ENCODE assay signal across 4 cellular contexts in the genomic region with DNA sequence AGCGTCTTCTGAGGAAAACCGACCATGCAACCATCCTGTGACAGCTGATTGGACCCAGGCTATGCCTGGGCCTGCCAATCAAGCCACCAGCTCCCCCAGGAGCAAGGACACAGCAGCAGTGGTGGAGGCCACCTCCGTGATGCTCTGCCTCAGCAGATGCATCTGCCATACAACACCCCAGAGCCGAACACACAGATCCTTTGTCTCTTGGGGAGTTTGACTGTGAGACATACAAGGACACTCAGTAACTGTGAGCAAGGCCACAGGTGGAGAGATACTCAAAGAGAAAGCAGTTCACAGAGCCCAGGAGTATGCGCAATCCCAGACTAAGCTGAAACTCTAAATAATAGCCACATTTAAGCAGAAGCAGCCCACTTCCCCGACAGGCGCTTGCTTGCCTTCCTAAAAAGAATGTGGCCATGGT.
TF ChIP-seq lines count a peak whose summit lies in the region.

No MANE protein-coding gene starts in this region.

TF ChIP-seq in SK-N-SH treated with all-trans-retinoic acid at 6 μM for 48 hours, 23 proteins besides CTCF, POLR2A, EP300 and RAD21 (continues in another document):
- TF ChIP-seq RARB (CRISPR knock-in tag; IDR thresholded peaks at IDR 0.05) (no peak), ZNF8 (CRISPR knock-in tag; IDR thresholded peaks at IDR 0.05) (no peak), ESRRG (CRISPR knock-in tag; IDR thresholded peaks at IDR 0.05) (no peak), ZFP3 (CRISPR knock-in tag; IDR thresholded peaks at IDR 0.05) (no peak), CSDC2 (CRISPR knock-in tag; IDR thresholded peaks at IDR 0.05) (no peak), ZC3H10 (CRISPR knock-in tag; IDR thresholded peaks at IDR 0.05) (no peak)
- TF ChIP-seq, protein P1, sequence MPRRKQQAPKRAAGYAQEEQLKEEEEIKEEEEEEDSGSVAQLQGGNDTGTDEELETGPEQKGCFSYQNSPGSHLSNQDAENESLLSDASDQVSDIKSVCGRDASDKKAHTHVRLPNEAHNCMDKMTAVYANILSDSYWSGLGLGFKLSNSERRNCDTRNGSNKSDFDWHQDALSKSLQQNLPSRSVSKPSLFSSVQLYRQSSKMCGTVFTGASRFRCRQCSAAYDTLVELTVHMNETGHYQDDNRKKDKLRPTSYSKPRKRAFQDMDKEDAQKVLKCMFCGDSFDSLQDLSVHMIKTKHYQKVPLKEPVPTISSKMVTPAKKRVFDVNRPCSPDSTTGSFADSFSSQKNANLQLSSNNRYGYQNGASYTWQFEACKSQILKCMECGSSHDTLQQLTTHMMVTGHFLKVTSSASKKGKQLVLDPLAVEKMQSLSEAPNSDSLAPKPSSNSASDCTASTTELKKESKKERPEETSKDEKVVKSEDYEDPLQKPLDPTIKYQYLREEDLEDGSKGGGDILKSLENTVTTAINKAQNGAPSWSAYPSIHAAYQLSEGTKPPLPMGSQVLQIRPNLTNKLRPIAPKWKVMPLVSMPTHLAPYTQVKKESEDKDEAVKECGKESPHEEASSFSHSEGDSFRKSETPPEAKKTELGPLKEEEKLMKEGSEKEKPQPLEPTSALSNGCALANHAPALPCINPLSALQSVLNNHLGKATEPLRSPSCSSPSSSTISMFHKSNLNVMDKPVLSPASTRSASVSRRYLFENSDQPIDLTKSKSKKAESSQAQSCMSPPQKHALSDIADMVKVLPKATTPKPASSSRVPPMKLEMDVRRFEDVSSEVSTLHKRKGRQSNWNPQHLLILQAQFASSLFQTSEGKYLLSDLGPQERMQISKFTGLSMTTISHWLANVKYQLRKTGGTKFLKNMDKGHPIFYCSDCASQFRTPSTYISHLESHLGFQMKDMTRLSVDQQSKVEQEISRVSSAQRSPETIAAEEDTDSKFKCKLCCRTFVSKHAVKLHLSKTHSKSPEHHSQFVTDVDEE (CRISPR knock-in tag; IDR thresholded peaks at IDR 0.05) = no peak
- TF ChIP-seq, protein P2, sequence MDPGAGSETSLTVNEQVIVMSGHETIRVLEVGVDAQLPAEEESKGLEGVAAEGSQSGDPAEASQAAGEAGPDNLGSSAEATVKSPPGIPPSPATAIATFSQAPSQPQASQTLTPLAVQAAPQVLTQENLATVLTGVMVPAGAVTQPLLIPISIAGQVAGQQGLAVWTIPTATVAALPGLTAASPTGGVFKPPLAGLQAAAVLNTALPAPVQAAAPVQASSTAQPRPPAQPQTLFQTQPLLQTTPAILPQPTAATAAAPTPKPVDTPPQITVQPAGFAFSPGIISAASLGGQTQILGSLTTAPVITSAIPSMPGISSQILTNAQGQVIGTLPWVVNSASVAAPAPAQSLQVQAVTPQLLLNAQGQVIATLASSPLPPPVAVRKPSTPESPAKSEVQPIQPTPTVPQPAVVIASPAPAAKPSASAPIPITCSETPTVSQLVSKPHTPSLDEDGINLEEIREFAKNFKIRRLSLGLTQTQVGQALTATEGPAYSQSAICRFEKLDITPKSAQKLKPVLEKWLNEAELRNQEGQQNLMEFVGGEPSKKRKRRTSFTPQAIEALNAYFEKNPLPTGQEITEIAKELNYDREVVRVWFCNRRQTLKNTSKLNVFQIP (CRISPR knock-in tag; IDR thresholded peaks at IDR 0.05; ENCODE audit: borderline replicate concordance, low read depth) = no peak

TF ChIP-seq in SK-N-SH, 30 proteins besides CTCF, POLR2A, EP300 and RAD21:
- TF ChIP-seq JUND (IDR thresholded peaks at IDR 0.05) (no peak), GABPA (IDR thresholded peaks at IDR 0.05; ENCODE audit: low read depth) (no peak), MXI1 (IDR thresholded peaks at IDR 0.05; ENCODE audit: low read depth, low read length) (no peak)
- TF ChIP-seq, protein P3, sequence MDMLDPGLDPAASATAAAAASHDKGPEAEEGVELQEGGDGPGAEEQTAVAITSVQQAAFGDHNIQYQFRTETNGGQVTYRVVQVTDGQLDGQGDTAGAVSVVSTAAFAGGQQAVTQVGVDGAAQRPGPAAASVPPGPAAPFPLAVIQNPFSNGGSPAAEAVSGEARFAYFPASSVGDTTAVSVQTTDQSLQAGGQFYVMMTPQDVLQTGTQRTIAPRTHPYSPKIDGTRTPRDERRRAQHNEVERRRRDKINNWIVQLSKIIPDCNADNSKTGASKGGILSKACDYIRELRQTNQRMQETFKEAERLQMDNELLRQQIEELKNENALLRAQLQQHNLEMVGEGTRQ (IDR thresholded peaks at IDR 0.05; ENCODE audit: borderline replicate concordance, low read depth, low read length) = no peak
- TF ChIP-seq, protein P4, sequence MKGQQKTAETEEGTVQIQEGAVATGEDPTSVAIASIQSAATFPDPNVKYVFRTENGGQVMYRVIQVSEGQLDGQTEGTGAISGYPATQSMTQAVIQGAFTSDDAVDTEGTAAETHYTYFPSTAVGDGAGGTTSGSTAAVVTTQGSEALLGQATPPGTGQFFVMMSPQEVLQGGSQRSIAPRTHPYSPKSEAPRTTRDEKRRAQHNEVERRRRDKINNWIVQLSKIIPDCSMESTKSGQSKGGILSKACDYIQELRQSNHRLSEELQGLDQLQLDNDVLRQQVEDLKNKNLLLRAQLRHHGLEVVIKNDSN (IDR thresholded peaks at IDR 0.05; ENCODE audit: borderline replicate concordance, low read depth) = no peak

TF ChIP-seq in IMR-90, 13 proteins besides CTCF, POLR2A, EP300 and RAD21:
- TF ChIP-seq BHLHE40 (IDR thresholded peaks at IDR 0.05; ENCODE audit: low read depth, low read length) (no peak), RCOR1 (IDR thresholded peaks at IDR 0.05; ENCODE audit: insufficient replicate concordance, low read length) (no peak), CEBPB (IDR thresholded peaks at IDR 0.05; ENCODE audit: low read depth, low read length) (no peak), MXI1 (IDR thresholded peaks at IDR 0.05; ENCODE audit: borderline replicate concordance, low read depth, low read length) (no peak), FOS (IDR thresholded peaks at IDR 0.05; ENCODE audit: low read depth, low read length) (no peak), SMC3 (IDR thresholded peaks at IDR 0.05; ENCODE audit: low read depth, low read length) (no peak)
- TF ChIP-seq, protein P5, sequence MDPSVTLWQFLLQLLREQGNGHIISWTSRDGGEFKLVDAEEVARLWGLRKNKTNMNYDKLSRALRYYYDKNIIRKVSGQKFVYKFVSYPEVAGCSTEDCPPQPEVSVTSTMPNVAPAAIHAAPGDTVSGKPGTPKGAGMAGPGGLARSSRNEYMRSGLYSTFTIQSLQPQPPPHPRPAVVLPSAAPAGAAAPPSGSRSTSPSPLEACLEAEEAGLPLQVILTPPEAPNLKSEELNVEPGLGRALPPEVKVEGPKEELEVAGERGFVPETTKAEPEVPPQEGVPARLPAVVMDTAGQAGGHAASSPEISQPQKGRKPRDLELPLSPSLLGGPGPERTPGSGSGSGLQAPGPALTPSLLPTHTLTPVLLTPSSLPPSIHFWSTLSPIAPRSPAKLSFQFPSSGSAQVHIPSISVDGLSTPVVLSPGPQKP (IDR thresholded peaks at IDR 0.05; ENCODE audit: borderline replicate concordance, low read depth, low read length) = no peak
- TF ChIP-seq, protein P3 (IDR thresholded peaks at IDR 0.05; ENCODE audit: low read depth, low read length) = no peak

TF ChIP-seq in H1, 55 proteins besides CTCF, POLR2A, EP300 and RAD21:
- TF ChIP-seq YY1 (IDR thresholded peaks at IDR 0.05; ENCODE audit: low read depth, low read length) = no peak
- TF ChIP-seq TBP (IDR thresholded peaks at IDR 0.05; ENCODE audit: low read depth, low read length) = no peak
- TF ChIP-seq BACH1 (IDR thresholded peaks at IDR 0.05; ENCODE audit: low read length) = no peak
- no peak for TF ChIP-seq CHD1 (IDR thresholded peaks at IDR 0.05; ENCODE audit: low read depth, low read length)
- no peak for TF ChIP-seq SP4 (IDR thresholded peaks at IDR 0.05; ENCODE audit: low read length)
- no peak for TF ChIP-seq RFX5 (IDR thresholded peaks at IDR 0.05; ENCODE audit: borderline replicate concordance, low read depth, low read length)
- TF ChIP-seq, protein P6, sequence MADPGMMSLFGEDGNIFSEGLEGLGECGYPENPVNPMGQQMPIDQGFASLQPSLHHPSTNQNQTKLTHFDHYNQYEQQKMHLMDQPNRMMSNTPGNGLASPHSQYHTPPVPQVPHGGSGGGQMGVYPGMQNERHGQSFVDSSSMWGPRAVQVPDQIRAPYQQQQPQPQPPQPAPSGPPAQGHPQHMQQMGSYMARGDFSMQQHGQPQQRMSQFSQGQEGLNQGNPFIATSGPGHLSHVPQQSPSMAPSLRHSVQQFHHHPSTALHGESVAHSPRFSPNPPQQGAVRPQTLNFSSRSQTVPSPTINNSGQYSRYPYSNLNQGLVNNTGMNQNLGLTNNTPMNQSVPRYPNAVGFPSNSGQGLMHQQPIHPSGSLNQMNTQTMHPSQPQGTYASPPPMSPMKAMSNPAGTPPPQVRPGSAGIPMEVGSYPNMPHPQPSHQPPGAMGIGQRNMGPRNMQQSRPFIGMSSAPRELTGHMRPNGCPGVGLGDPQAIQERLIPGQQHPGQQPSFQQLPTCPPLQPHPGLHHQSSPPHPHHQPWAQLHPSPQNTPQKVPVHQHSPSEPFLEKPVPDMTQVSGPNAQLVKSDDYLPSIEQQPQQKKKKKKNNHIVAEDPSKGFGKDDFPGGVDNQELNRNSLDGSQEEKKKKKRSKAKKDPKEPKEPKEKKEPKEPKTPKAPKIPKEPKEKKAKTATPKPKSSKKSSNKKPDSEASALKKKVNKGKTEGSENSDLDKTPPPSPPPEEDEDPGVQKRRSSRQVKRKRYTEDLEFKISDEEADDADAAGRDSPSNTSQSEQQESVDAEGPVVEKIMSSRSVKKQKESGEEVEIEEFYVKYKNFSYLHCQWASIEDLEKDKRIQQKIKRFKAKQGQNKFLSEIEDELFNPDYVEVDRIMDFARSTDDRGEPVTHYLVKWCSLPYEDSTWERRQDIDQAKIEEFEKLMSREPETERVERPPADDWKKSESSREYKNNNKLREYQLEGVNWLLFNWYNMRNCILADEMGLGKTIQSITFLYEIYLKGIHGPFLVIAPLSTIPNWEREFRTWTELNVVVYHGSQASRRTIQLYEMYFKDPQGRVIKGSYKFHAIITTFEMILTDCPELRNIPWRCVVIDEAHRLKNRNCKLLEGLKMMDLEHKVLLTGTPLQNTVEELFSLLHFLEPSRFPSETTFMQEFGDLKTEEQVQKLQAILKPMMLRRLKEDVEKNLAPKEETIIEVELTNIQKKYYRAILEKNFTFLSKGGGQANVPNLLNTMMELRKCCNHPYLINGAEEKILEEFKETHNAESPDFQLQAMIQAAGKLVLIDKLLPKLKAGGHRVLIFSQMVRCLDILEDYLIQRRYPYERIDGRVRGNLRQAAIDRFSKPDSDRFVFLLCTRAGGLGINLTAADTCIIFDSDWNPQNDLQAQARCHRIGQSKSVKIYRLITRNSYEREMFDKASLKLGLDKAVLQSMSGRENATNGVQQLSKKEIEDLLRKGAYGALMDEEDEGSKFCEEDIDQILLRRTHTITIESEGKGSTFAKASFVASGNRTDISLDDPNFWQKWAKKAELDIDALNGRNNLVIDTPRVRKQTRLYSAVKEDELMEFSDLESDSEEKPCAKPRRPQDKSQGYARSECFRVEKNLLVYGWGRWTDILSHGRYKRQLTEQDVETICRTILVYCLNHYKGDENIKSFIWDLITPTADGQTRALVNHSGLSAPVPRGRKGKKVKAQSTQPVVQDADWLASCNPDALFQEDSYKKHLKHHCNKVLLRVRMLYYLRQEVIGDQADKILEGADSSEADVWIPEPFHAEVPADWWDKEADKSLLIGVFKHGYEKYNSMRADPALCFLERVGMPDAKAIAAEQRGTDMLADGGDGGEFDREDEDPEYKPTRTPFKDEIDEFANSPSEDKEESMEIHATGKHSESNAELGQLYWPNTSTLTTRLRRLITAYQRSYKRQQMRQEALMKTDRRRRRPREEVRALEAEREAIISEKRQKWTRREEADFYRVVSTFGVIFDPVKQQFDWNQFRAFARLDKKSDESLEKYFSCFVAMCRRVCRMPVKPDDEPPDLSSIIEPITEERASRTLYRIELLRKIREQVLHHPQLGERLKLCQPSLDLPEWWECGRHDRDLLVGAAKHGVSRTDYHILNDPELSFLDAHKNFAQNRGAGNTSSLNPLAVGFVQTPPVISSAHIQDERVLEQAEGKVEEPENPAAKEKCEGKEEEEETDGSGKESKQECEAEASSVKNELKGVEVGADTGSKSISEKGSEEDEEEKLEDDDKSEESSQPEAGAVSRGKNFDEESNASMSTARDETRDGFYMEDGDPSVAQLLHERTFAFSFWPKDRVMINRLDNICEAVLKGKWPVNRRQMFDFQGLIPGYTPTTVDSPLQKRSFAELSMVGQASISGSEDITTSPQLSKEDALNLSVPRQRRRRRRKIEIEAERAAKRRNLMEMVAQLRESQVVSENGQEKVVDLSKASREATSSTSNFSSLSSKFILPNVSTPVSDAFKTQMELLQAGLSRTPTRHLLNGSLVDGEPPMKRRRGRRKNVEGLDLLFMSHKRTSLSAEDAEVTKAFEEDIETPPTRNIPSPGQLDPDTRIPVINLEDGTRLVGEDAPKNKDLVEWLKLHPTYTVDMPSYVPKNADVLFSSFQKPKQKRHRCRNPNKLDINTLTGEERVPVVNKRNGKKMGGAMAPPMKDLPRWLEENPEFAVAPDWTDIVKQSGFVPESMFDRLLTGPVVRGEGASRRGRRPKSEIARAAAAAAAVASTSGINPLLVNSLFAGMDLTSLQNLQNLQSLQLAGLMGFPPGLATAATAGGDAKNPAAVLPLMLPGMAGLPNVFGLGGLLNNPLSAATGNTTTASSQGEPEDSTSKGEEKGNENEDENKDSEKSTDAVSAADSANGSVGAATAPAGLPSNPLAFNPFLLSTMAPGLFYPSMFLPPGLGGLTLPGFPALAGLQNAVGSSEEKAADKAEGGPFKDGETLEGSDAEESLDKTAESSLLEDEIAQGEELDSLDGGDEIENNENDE (IDR thresholded peaks at IDR 0.05; ENCODE audit: insufficient replicate concordance, low read length) = no peak
- TF ChIP-seq SRF (IDR thresholded peaks at IDR 0.05; ENCODE audit: low read depth, low read length) = no peak
- TF ChIP-seq JUND (IDR thresholded peaks at IDR 0.05; ENCODE audit: low read length) = no peak
- TF ChIP-seq PHF8 (conservative IDR thresholded peaks at IDR 0.05; ENCODE audit: low read depth, low read length) = no peak
- TF ChIP-seq CEBPB (IDR thresholded peaks at IDR 0.05; ENCODE audit: low read depth, low read length) = no peak
- TF ChIP-seq RBBP5 (IDR thresholded peaks at IDR 0.05; ENCODE audit: borderline replicate concordance, low read depth, low read length) = no peak
- TF ChIP-seq SIRT6 (IDR thresholded peaks at IDR 0.05; ENCODE audit: low read length) = no peak
TF ChIP-seq in H1: peak in this region for 0.
